27 cellular contexts compared by ENCODE assay signal in the genomic region with DNA sequence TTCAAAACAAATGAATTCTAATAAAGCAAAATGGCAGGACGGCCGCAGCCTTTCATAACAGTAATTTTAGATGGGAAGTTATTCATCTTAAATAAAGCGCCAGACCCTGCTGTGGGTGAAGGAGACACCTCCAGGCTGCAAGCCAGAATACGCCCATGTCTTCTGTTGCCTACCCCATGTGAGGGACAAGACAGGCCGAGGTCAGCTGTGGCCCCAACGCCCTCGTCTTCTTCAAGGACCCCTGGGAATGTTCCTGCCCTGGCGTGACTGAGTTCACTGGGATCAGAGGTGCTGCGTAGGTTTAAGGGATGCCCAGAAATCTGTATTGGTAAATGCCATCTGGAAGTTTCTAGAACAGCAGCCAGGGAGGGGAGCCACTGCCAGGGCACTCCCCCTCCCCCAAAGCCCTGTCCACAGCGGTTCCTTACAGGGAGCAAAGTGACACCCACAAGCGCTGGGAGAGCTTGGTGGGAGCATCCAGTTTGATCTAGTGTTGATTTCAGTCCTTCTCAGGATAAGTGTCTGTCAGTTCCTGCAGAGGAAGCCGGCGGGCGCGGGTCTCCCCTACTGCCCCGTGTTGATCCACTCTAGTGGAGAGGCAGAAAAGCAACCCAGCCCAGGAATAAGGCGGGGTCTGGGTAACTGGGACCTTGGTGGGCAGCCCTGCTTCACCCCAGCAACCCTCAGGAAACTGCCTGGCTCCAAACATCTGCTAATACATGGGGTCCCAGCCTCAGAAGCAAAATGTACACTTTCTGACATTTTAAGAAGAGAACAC. TPM values are rescaled to one million over a fixed set of nuclear protein-coding genes. Genes with fewer than 3 reads are reported as not detected.
"Had no signal": no experiment of that assay in that cellular context is flagged by ENCODE, and none has a peak within 500 bp of the region (broad histone marks: within the 10 kb centered on the region; RNA-seq: fewer than 3 reads in every experiment).

No MANE protein-coding gene starts in this region.

- H3K4me3 ChIP-seq: Peyer's patch had no signal

- H3K9me3 ChIP-seq: Peyer's patch had no signal

- H3K27me3 ChIP-seq: Peyer's patch had no signal

- H3K9me3 Mint-ChIP-seq: activated CD8-positive, alpha-beta T cell treated with anti-CD3 and anti-CD28 coated beads for 36 hours; activated naive CD4-positive, alpha-beta T cell treated with anti-CD3 and anti-CD28 coated beads for 36 hours; activated T-cell treated with anti-CD3 and anti-CD28 coated beads, Interleukin-2, amount 50 U/mL, for 24 hours; activated T-helper 1 cell treated with anti-CD3 and anti-CD28 coated beads, Interleukin-12 subunit alpha, Interleukin-12 subunit beta, Interleukin-2, Interleukin-4 antibody, amounts not matched to agents 30 ng/mL and 10 ng/mL and 1 ng/mL, durations not matched to agents 14 hours and 24 hours and 36 hours; brain; T-helper 1 cell treated with Interleukin-12 subunit alpha and Interleukin-12 subunit beta and Interleukin-4 antibody, amounts not matched to agents 30 μg/mL and 1 μg/mL, for 36 hours had no signal

- DNase-seq: activated CD4-positive, alpha-beta T cell treated with anti-CD3 and anti-CD28 coated beads for 4 hours; activated CD8-positive, alpha-beta T cell treated with anti-CD3 and anti-CD28 coated beads for 36 hours; activated effector memory CD4-positive, alpha-beta T cell treated with anti-CD3 and anti-CD28 coated beads, Interleukin-2, amount 50 U/mL, for 16 hours; activated naive CD4-positive, alpha-beta T cell treated with anti-CD3 and anti-CD28 coated beads for 36 hours; activated T-cell treated with anti-CD3 and anti-CD28 coated beads, Interleukin-2, amount 50 U/mL, for 24 hours; amygdala; NCI-H1092; NCI-H1417; NCI-H1930; NCI-H2107; NCI-H2171 treated with DMSO at 0.1 percent for 48 hours; NCI-H226; NCI-H510A; NCI-H526 treated with DMSO at 0.1 percent for 48 hours; NCI-H82; NK-92 treated with Interleukin-12 subunit alpha and Interleukin-12 subunit beta, amount 100 ng/mL, for 24 hours; SHP77 had no signal

- H3K36me3 Mint-ChIP-seq: activated naive CD8-positive, alpha-beta T cell; brain had no signal

- H3K36me3 ChIP-seq: Peyer's patch had no signal

- ATAC-seq: activated CD4-positive, CD25-positive, alpha-beta regulatory T cell treated with anti-CD3 and anti-CD28 coated beads, Interleukin-2, amount 50 U/mL, for 24 hours; activated CD8-positive, alpha-beta T cell treated with anti-CD3 and anti-CD28 coated beads for 36 hours had no signal

- H3K4me1 ChIP-seq: Peyer's patch had no signal

- H3K27ac Mint-ChIP-seq: activated CD8-positive, alpha-beta T cell treated with anti-CD3 and anti-CD28 coated beads for 36 hours; activated naive CD4-positive, alpha-beta T cell treated with anti-CD3 and anti-CD28 coated beads for 36 hours; activated naive CD8-positive, alpha-beta T cell; activated T-cell treated with anti-CD3 and anti-CD28 coated beads, Interleukin-2, amount 50 U/mL, for 24 hours; activated T-helper 1 cell treated with anti-CD3 and anti-CD28 coated beads, Interleukin-12 subunit alpha, Interleukin-12 subunit beta, Interleukin-2, Interleukin-4 antibody, amounts not matched to agents 30 ng/mL and 10 ng/mL and 1 ng/mL, durations not matched to agents 14 hours and 24 hours and 36 hours; brain; T-helper 1 cell treated with Interleukin-12 subunit alpha and Interleukin-12 subunit beta and Interleukin-4 antibody, amounts not matched to agents 30 μg/mL and 1 μg/mL, for 36 hours had no signal

- H3K27ac ChIP-seq: KMS-11, Peyer's patch, RWPE1 had no signal

- H3K4me2 ChIP-seq: KMS-11 had no signal

- H3K4me3 Mint-ChIP-seq: activated CD8-positive, alpha-beta T cell treated with anti-CD3 and anti-CD28 coated beads for 36 hours; activated naive CD4-positive, alpha-beta T cell treated with anti-CD3 and anti-CD28 coated beads for 36 hours; activated naive CD8-positive, alpha-beta T cell; activated T-cell treated with anti-CD3 and anti-CD28 coated beads, Interleukin-2, amount 50 U/mL, for 24 hours; activated T-helper 1 cell treated with anti-CD3 and anti-CD28 coated beads, Interleukin-12 subunit alpha, Interleukin-12 subunit beta, Interleukin-2, Interleukin-4 antibody, amounts not matched to agents 30 ng/mL and 10 ng/mL and 1 ng/mL, durations not matched to agents 14 hours and 24 hours and 36 hours; brain; T-helper 1 cell treated with Interleukin-12 subunit alpha and Interleukin-12 subunit beta and Interleukin-4 antibody, amounts not matched to agents 30 μg/mL and 1 μg/mL, for 36 hours had no signal

RNA-seq across cellular contexts. Expression of gene PAPOLB, which starts 20.6 kb away (rescaled TPM):
- total RNA-seq: activated CD8-positive, alpha-beta T cell treated with anti-CD3 and anti-CD28 coated beads for 36 hours; activated naive CD4-positive, alpha-beta T cell treated with anti-CD3 and anti-CD28 coated beads for 36 hours; activated T-helper 1 cell treated with anti-CD3 and anti-CD28 coated beads, Interleukin-12 subunit alpha, Interleukin-12 subunit beta, Interleukin-2, Interleukin-4 antibody, amounts not matched to agents 30 ng/mL and 10 ng/mL and 1 ng/mL, durations not matched to agents 14 hours and 24 hours and 36 hours; astrocyte; MCF 10A; Peyer's patch had no signal

RNA-seq across cellular contexts. Expression of gene RADIL, which starts 42.3 kb away (rescaled TPM):
- total RNA-seq: MCF 10A had no signal
